ENCODE assay signal across 19 cellular contexts in the genomic region with DNA sequence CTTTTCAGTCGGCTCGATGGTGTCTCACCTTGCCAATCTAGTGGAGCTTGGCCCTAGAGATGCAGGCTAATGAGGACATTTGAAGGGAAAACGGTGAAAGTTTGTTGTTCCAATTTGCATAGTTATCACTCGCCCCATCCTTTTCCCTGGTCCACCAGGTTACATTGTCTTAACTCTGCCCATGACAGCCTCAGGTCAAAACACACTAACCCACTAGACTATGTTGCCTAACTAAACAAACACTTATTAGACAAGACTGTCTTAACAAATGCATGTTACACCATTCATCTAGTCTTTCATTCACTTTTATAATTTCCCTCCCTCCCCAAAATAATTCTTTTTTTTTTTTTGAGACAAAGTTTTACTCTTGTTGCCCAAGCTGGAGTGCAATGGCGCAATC. TPM values are rescaled to one million over a fixed set of nuclear protein-coding genes. Genes with fewer than 3 reads are reported as not detected.
DNase-seq lines count a peak whose midpoint lies in the region; ATAC-seq, FAIRE-seq and TF ChIP-seq lines count a peak whose summit lies in the region.
"Had no signal": no experiment of that assay in that cellular context is flagged by ENCODE, and none has a peak within 500 bp of the region (broad histone marks: within the 10 kb centered on the region; RNA-seq: fewer than 3 reads in every experiment).

No MANE protein-coding gene starts in this region.

- H3K4me1 Mint-ChIP-seq in stimulated activated naive B cell treated with anti-CD40 and anti-IgM and Interleukin-4, amounts not matched to agents 10 μg/mL and 1 μg/mL and 100 μg/mL, for 72 hours: peaks cover 53 to 75% of the 10 kb centered on the region in 2 donors
- peaks cover 25% of the 10 kb centered on the region for H3K4me1 Mint-ChIP-seq in endothelial cell (ENCODE audit: unreplicated experiment)

- H3K4me3 ChIP-seq in right lobe of liver (no peak overlapping the region), HepG2 (replicated peaks in 1 of 3; ENCODE audit: insufficient read depth in 1 of 3, low read depth in 2 of 3, low read length in 3 of 3) (no peak overlapping the region), Karpas-422 (ENCODE audit: low read length) (no peak overlapping the region), MG63 (no peak overlapping the region)
- H3K4me3 ChIP-seq: BLaER1 treated with 17β-estradiol and CSF1 and Interleukin-3, amounts not matched to agents 10 nM and 100 nM; GM23248; HAP-1 had no signal

- peaks cover 2 to 20% of the 10 kb centered on the region in 2 donors for H3K36me3 Mint-ChIP-seq in stimulated activated naive B cell treated with anti-CD40 and anti-IgM and Interleukin-4, amounts not matched to agents 10 μg/mL and 1 μg/mL and 100 μg/mL, for 72 hours
- H3K36me3 Mint-ChIP-seq in endothelial cell (ENCODE audit: low read depth, unreplicated experiment): no peaks in the 10 kb centered on the region
- H3K36me3 Mint-ChIP-seq: CD8-positive, alpha-beta T cell had no signal

- TF ChIP-seq POLR2A in right lobe of liver (IDR thresholded peaks at IDR 0.05) (no peak), HepG2 (IDR thresholded peaks at IDR 0.05; ENCODE audit: insufficient read depth in 1 of 2, low read depth in 2 of 2, low read length in 2 of 2) (no peak)

- H3K27me3 ChIP-seq in right lobe of liver (no peaks in the 10 kb centered on the region), HepG2 (ENCODE audit: control insufficient read depth in 1 of 2, insufficient read depth in 2 of 2, low read length in 2 of 2) (no peaks in the 10 kb centered on the region), Karpas-422 (ENCODE audit: low read length) (no peaks in the 10 kb centered on the region), MG63 (no peaks in the 10 kb centered on the region)
- H3K27me3 ChIP-seq: BLaER1 treated with 17β-estradiol and CSF1 and Interleukin-3, amounts not matched to agents 10 nM and 100 nM had no signal

- H3K9me3 ChIP-seq in right lobe of liver: no peaks in the 10 kb centered on the region
- H3K9me3 ChIP-seq in HepG2 (ENCODE audit: low read length): no peaks in the 10 kb centered on the region
- no peaks in the 10 kb centered on the region for H3K9me3 ChIP-seq in Karpas-422 (ENCODE audit: low read length)
- no peaks in the 10 kb centered on the region for H3K9me3 ChIP-seq in MG63
- H3K9me3 ChIP-seq: HAP-1 had no signal

- no peak overlapping the region for H2AFZ ChIP-seq in HepG2 (ENCODE audit: low read length)
- H2AFZ ChIP-seq in Karpas-422 (ENCODE audit: low read length): no peak overlapping the region
- H2AFZ ChIP-seq: GM23248 had no signal

- no peak for FAIRE-seq in HepG2 (lab: Jason Lieb, UNC)
- FAIRE-seq: G401.6, HTR-8/SVneo had no signal

- H3K4me1 ChIP-seq in right lobe of liver (peaks cover 0 to 7% (median 0%) of the 10 kb centered on the region in 4 donors), HepG2 (ENCODE audit: insufficient read depth, low read length) (peaks cover 24% of the 10 kb centered on the region), Karpas-422 (ENCODE audit: low read length) (peaks cover 88% of the 10 kb centered on the region)

- H3K9ac ChIP-seq in HepG2 (ENCODE audit: insufficient read depth, low read depth, low read length): no peak overlapping the region
- no peak overlapping the region for H3K9ac ChIP-seq in Karpas-422 (ENCODE audit: low read length)
- H3K9ac ChIP-seq: BLaER1 treated with 17β-estradiol and CSF1 and Interleukin-3, amounts not matched to agents 10 nM and 100 nM; GM23248 had no signal

- in situ Hi-C loops in HepG2 (cut with HindIII; ENCODE audit: extremely low pct_ligation_motif_present, low pct_unique_long_range_greater_than_20kb): no loop called here

- TF ChIP-seq CTCF in right lobe of liver (IDR thresholded peaks at IDR 0.05) (no peak), HepG2 (CRISPR knock-in tag; IDR thresholded peaks at IDR 0.05) (no peak), endothelial cell (IDR thresholded peaks at IDR 0.05; ENCODE audit: unreplicated experiment) (no peak)

- H3K9me2 ChIP-seq in Karpas-422 (replicated peaks; ENCODE audit: insufficient read depth, low read length): no peaks in the 10 kb centered on the region

- peak overlapping the region; percentile 14 for H3K27ac Mint-ChIP-seq in stimulated activated naive B cell treated with anti-CD40 and anti-IgM and Interleukin-4, amounts not matched to agents 10 μg/mL and 1 μg/mL and 100 μg/mL, for 72 hours
- H3K27ac Mint-ChIP-seq in endothelial cell (ENCODE audit: unreplicated experiment): no peak overlapping the region
- H3K27ac Mint-ChIP-seq: CD8-positive, alpha-beta T cell had no signal

- DNase-seq in right lobe of liver: no peak
- DNase-seq in HepG2 (ENCODE audit: low spot score): no peak
- no peak for DNase-seq in Karpas-422
- no peak for DNase-seq in left lobe of liver (ENCODE audit: low spot score)
- no peak for DNase-seq in stimulated activated naive B cell treated with anti-CD40 and anti-IgM and Interleukin-4, amounts not matched to agents 10 μg/mL and 1 μg/mL and 100 μg/mL, for 72 hours
- no peak for DNase-seq in endothelial cell (ENCODE audit: low spot score)
- no peak for DNase-seq in MG63
- DNase-seq: Calu3; CD8-positive, alpha-beta T cell; DMS 273 treated with DMSO at 0.1 percent for 48 hours; GM23248; KBM-7 had no signal

- peaks cover 14% of the 10 kb centered on the region; the same call in 1 of the 2 replicates for H4K20me1 ChIP-seq in HepG2 (ENCODE audit: insufficient read depth, low read length)
- peaks cover 36% of the 10 kb centered on the region; the same call in 1 of the 2 replicates for H4K20me1 ChIP-seq in Karpas-422 (ENCODE audit: insufficient read depth, low read depth, low read length)

- no TSS peak for BruUV-seq in HepG2 (replicated peaks; lab: Mats Ljungman, UMichigan)

- H3K4me2 ChIP-seq in HepG2 (ENCODE audit: low read depth, low read length) (no peak overlapping the region), Karpas-422 (ENCODE audit: low read depth, low read length, poor library complexity, severe bottlenecking) (no peak overlapping the region)
- H3K4me2 ChIP-seq: BLaER1 treated with 17β-estradiol and CSF1 and Interleukin-3, amounts not matched to agents 10 nM and 100 nM had no signal

- no peak overlapping the region for H3K4me3 Mint-ChIP-seq in stimulated activated naive B cell treated with anti-CD40 and anti-IgM and Interleukin-4, amounts not matched to agents 10 μg/mL and 1 μg/mL and 100 μg/mL, for 72 hours
- H3K4me3 Mint-ChIP-seq in endothelial cell (ENCODE audit: unreplicated experiment): no peak overlapping the region
- H3K4me3 Mint-ChIP-seq: CD8-positive, alpha-beta T cell had no signal

- H3K27me3 Mint-ChIP-seq in stimulated activated naive B cell treated with anti-CD40 and anti-IgM and Interleukin-4, amounts not matched to agents 10 μg/mL and 1 μg/mL and 100 μg/mL, for 72 hours: no peaks in the 10 kb centered on the region
- H3K27me3 Mint-ChIP-seq in endothelial cell (ENCODE audit: unreplicated experiment): no peaks in the 10 kb centered on the region
- H3K27me3 Mint-ChIP-seq: IgD-negative memory B cell had no signal

- intact Hi-C loops in right lobe of liver (cut with DNase I) (no loop called here), HepG2 (cut with micrococcal nuclease; ENCODE audit: unreplicated experiment) (no loop called here)

- POLR2A ChIA-PET in HepG2 (lab: Yijun Ruan, JAX): no interaction called here

- peaks cover 93% of the 10 kb centered on the region for H3K79me2 ChIP-seq in HepG2 (ENCODE audit: insufficient read depth, low read length)
- H3K79me2 ChIP-seq in Karpas-422 (ENCODE audit: low read length): peaks cover 100% of the 10 kb centered on the region

- H3K9me3 Mint-ChIP-seq in stimulated activated naive B cell treated with anti-CD40 and anti-IgM and Interleukin-4, amounts not matched to agents 10 μg/mL and 1 μg/mL and 100 μg/mL, for 72 hours: peaks cover 0 to 4% of the 10 kb centered on the region in 2 donors
- no peaks in the 10 kb centered on the region for H3K9me3 Mint-ChIP-seq in endothelial cell (ENCODE audit: unreplicated experiment)

- no peaks in the 10 kb centered on the region for H3K36me3 ChIP-seq in right lobe of liver
- no peaks in the 10 kb centered on the region; a peak in 1 of 5 replicates for H3K36me3 ChIP-seq in HepG2 (replicated peaks in 1 of 2; ENCODE audit: control insufficient read depth in 1 of 2, insufficient read depth in 2 of 2, low read length in 2 of 2)
- peaks cover 14% of the 10 kb centered on the region for H3K36me3 ChIP-seq in Karpas-422 (ENCODE audit: insufficient read depth, low read length)
- H3K36me3 ChIP-seq in MG63: no peaks in the 10 kb centered on the region
- H3K36me3 ChIP-seq: HAP-1 had no signal

- CTCF ChIA-PET in HepG2 (lab: Yijun Ruan, JAX; ENCODE audit: low intra/inter-chr PET ratio, low total read pairs): no interaction called here

- no peak for TF ChIP-seq EP300 in HepG2 (IDR thresholded peaks at IDR 0.05; ENCODE audit: low read depth in 2 of 2, low read length in 2 of 2)
- no peak for TF ChIP-seq EP300 in HepG2 (CRISPR knock-in tag; IDR thresholded peaks at IDR 0.05; ENCODE audit: borderline replicate concordance)

- 100% methylated on average over 1 of the region's 5 CpGs for WGBS in right lobe of liver (ENCODE audit: insufficient coverage, low coverage, low lambda C conversion rate, missing lambda C conversion rate)
- over 99% methylated on average over 5 of the region's 5 CpGs for WGBS in HepG2 (ENCODE audit: low lambda C conversion rate)

- ATAC-seq in right lobe of liver (peak in 3 of 4 donors; percentile 46 to 55 (median 48)), HepG2 (no peak), left lobe of liver (peak; percentile 59), GM21423 (IDR thresholded peaks at IDR 0.05; ENCODE audit: unreplicated experiment) (no peak)
- ATAC-seq in stimulated activated naive B cell treated with anti-CD40 and anti-IgM and Interleukin-4, amounts not matched to agents 10 μg/mL and 1 μg/mL and 100 μg/mL, for 72 hours (replicated peaks): no peak
- ATAC-seq: CD8-positive, alpha-beta T cell had no signal

- H3K27ac ChIP-seq in right lobe of liver (no peak overlapping the region), HepG2 (ENCODE audit: extremely low read length, insufficient read depth, low read length) (no peak overlapping the region), Karpas-422 (ENCODE audit: low read length) (peak overlapping the region; percentile 39)
- H3K27ac ChIP-seq: 22Rv1, GM23248 had no signal

- no peak for TF ChIP-seq RAD21 in HepG2 (CRISPR knock-in tag; IDR thresholded peaks at IDR 0.05)

RNA-seq across cellular contexts. Expression of a gene that starts 40.7 kb away (rescaled TPM):
- total RNA-seq in right lobe of liver (10 to 100 TPM in 5 of 6 experiments, 1 to 10 TPM in 1; 8.4 to 15.3 (median 11.5) TPM), HepG2 (2016; rRNA removed; fragmentation: Illumina TruSeq; extraction: Trizol) (22.9 and 26.2 TPM in 2 replicates), left lobe of liver (9.0 TPM), endothelial cell (ENCODE audit: unreplicated experiment) (33.0 TPM)
- total RNA-seq in HepG2 (2016; cell fraction: cytosol; rRNA removed; fragmentation: Illumina TruSeq; extraction: Trizol; ENCODE audit: low read depth): 6.3 and 6.6 TPM in 2 replicates
- 22.4 and 23.0 TPM in 2 replicates for total RNA-seq in HepG2 (2016; cell fraction: insoluble cytoplasmic fraction; rRNA removed; fragmentation: Illumina TruSeq; extraction: Trizol)
- 19.5 and 20.2 TPM in 2 replicates for total RNA-seq in HepG2 (2016; cell fraction: membrane; rRNA removed; fragmentation: Illumina TruSeq; extraction: Trizol)
- 24.0 and 25.4 TPM in 2 replicates for total RNA-seq in HepG2 (2016; cell fraction: nucleus; rRNA removed; fragmentation: Illumina TruSeq; extraction: Trizol)
- 10.0 and 10.5 TPM in 2 replicates for polyA plus RNA-seq in HepG2 (2011; rRNA removed)
- 7.8 and 8.5 TPM in 2 replicates for polyA plus RNA-seq in HepG2 (2011; cell fraction: cytosol; rRNA removed)
- 9.9 and 11.7 TPM in 2 replicates for polyA plus RNA-seq in HepG2 (2011; cell fraction: nucleus; rRNA removed)
- polyA plus RNA-seq in HepG2 (2012): 11.7 and 11.8 TPM in 2 replicates
- 6.4 and 6.6 TPM in 2 replicates for polyA plus RNA-seq in HepG2 (2016; cell fraction: cytosol; fragmentation: Illumina TruSeq; extraction: Trizol; ENCODE audit: low read depth)
- 21.5 and 23.7 TPM in 2 replicates for polyA plus RNA-seq in HepG2 (2016; cell fraction: insoluble cytoplasmic fraction; fragmentation: Illumina TruSeq; extraction: Trizol; ENCODE audit: low read depth)
- polyA plus RNA-seq in HepG2 (2016; cell fraction: membrane; fragmentation: Illumina TruSeq; extraction: Trizol; ENCODE audit: low read depth): 14.7 and 15.3 TPM in 2 replicates
- 17.9 and 18.1 TPM in 2 replicates for polyA plus RNA-seq in HepG2 (2016; cell fraction: nucleus; fragmentation: Illumina TruSeq; extraction: Trizol; ENCODE audit: insufficient read depth, low read depth)
- polyA minus RNA-seq in HepG2 (2011; rRNA and poly(A)+ RNA removed; ENCODE audit: low replicate concordance): 7.3 and 18.7 TPM in 2 replicates
- polyA minus RNA-seq in HepG2 (2011; cell fraction: cytosol; rRNA and poly(A)+ RNA removed): 10.2 and 11.8 TPM in 2 replicates
- polyA minus RNA-seq in HepG2 (2011; cell fraction: nucleus; rRNA and poly(A)+ RNA removed): 45.0 and 45.6 TPM in 2 replicates
- 54.3 and 63.9 TPM in 2 replicates for total RNA-seq in Karpas-422 (2014; rRNA removed; shearing (Covaris generic); ENCODE audit: low replicate concordance)
- 4.0 and 7.0 TPM in 2 replicates for total RNA-seq in MG63 (2014; rRNA removed; shearing (Covaris generic); ENCODE audit: low replicate concordance)

Comparison
In these comparisons a context has a peak if more than half of its experiments do, and no peak if none do; other contexts are left out.
1. ATAC-seq: peak in right lobe of liver (3 of 4) and left lobe of liver (single experiment); none in HepG2 (single experiment), stimulated activated naive B cell treated with anti-CD40 and anti-IgM and Interleukin-4, amounts not matched to agents 10 μg/mL and 1 μg/mL and 100 μg/mL, for 72 hours (0 of 2) and GM21423 (single experiment).